19 cellular contexts compared by ENCODE assay signal in the genomic region with DNA sequence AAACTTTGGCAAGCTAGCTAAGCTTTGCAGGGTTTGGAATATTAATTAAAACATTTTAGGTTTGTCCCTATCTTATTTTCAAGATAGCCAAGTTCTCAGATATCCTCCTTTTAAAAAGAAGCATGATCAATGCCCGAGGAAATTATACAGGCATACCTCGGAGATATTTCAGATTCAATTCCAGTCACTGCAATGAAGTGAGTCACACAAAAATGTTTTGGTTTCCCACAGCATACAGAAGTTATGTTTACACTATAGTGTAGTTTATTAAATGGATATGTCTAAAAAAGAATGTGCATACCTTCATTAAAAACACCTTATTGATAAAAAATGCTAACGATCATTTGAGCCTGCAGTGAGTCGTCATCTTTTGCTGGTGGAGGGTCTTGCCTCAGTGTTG.
"Had no signal": no experiment of that assay in that cellular context is flagged by ENCODE, and none has a peak within 500 bp of the region (broad histone marks: within the 10 kb centered on the region; RNA-seq: fewer than 3 reads in every experiment).

No MANE protein-coding gene starts in this region.

- H3K4me1 ChIP-seq: neural progenitor cell had no signal

- H3K27ac ChIP-seq: esophagus squamous epithelium, lower lobe of right lung, neural progenitor cell, stomach, thyroid gland had no signal

- H3K9me3 ChIP-seq: thyroid gland had no signal

- H3K36me3 ChIP-seq: esophagus squamous epithelium, lower lobe of right lung, neural progenitor cell, thyroid gland had no signal

- H3K4me2 ChIP-seq: neural progenitor cell had no signal

- DNase-seq: cortex of kidney; effector memory CD8-positive, alpha-beta T cell; erythroblast; esophagus squamous epithelium; hypothalamus; immature natural killer cell; left ventricle myocardium superior; lower lobe of right lung; mucosa of descending colon; naive B cell; posterior cingulate gyrus; stimulated activated CD4-positive, alpha-beta T cell treated with anti-CD3 and anti-CD28 coated beads, Interleukin-2, amount 100 ng/mL, for 24 hours; stimulated activated CD4-positive, alpha-beta T cell treated with anti-CD3 and anti-CD28 coated beads, Interleukin-4, amount 100 ng/mL, for 24 hours; stimulated activated naive CD4-positive, alpha-beta T cell treated with Interleukin-2 at 50 U/mL for 16 hours; stomach; thyroid gland had no signal

- H2AFZ ChIP-seq: neural progenitor cell had no signal

- ATAC-seq: effector memory CD8-positive, alpha-beta T cell; left ventricle myocardium superior; lower lobe of right lung; mucosa of descending colon; sciatic nerve; stimulated activated effector memory CD8-positive, alpha-beta T cell treated with anti-CD3 and anti-CD28 coated beads, Interleukin-12 subunit alpha, Interleukin-12 subunit beta, amount 100 ng/mL, for 72 hours had no signal

- H3K27me3 ChIP-seq: esophagus squamous epithelium, neural progenitor cell, stomach, thyroid gland had no signal

- H3K9ac ChIP-seq: neural progenitor cell had no signal

- H3K4me3 ChIP-seq: esophagus squamous epithelium, lower lobe of right lung, mucosa of descending colon, neural progenitor cell, stomach, thyroid gland had no signal
